Comparison of ENCODE assay signal across 1 cellular context in the genomic region with DNA sequence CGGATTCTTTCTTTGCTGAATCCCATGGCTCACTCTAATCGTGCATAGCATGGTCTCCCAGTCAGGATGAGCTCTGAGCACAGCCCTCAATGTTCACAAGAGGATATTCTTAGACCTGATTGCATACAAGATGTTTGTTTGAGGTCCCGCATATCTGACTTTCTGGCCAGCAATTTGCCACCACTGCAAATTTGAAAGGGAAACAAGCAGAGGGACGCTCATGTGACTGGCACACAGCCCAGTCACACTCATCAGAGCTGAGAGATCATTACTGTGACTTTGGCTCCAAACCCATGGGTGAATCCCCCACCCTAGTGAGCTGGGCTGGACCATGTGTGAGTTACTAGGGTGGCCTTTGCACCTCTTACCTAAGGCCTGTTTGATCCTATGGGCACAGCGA.
TF ChIP-seq lines count a peak whose summit lies in the region.

No MANE protein-coding gene starts in this region.

TF ChIP-seq in HepG2, 621 proteins besides CTCF, POLR2A, EP300 and RAD21:
- TF ChIP-seq, protein P1, sequence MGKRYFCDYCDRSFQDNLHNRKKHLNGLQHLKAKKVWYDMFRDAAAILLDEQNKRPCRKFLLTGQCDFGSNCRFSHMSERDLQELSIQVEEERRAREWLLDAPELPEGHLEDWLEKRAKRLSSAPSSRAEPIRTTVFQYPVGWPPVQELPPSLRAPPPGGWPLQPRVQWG (CRISPR knock-in tag; IDR thresholded peaks at IDR 0.05; ENCODE audit: borderline replicate concordance, low read depth), result no peak
- TF ChIP-seq TARDBP (CRISPR knock-in tag; IDR thresholded peaks at IDR 0.05), result no peak
- peak; percentile 37; the same call in 1 of the 2 replicates for TF ChIP-seq HNF4G (IDR thresholded peaks at IDR 0.05; ENCODE audit: borderline replicate concordance, low read depth, low read length)
- TF ChIP-seq HNF4G (CRISPR knock-in tag; IDR thresholded peaks at IDR 0.05; ENCODE audit: borderline replicate concordance, low read depth), result no peak
- TF ChIP-seq, protein P2, sequence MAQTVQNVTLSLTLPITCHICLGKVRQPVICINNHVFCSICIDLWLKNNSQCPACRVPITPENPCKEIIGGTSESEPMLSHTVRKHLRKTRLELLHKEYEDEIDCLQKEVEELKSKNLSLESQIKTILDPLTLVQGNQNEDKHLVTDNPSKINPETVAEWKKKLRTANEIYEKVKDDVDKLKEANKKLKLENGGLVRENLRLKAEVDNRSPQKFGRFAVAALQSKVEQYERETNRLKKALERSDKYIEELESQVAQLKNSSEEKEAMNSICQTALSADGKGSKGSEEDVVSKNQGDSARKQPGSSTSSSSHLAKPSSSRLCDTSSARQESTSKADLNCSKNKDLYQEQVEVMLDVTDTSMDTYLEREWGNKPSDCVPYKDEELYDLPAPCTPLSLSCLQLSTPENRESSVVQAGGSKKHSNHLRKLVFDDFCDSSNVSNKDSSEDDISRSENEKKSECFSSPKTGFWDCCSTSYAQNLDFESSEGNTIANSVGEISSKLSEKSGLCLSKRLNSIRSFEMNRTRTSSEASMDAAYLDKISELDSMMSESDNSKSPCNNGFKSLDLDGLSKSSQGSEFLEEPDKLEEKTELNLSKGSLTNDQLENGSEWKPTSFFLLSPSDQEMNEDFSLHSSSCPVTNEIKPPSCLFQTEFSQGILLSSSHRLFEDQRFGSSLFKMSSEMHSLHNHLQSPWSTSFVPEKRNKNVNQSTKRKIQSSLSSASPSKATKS (CRISPR knock-in tag; IDR thresholded peaks at IDR 0.05), result no peak
- TF ChIP-seq, protein P3, sequence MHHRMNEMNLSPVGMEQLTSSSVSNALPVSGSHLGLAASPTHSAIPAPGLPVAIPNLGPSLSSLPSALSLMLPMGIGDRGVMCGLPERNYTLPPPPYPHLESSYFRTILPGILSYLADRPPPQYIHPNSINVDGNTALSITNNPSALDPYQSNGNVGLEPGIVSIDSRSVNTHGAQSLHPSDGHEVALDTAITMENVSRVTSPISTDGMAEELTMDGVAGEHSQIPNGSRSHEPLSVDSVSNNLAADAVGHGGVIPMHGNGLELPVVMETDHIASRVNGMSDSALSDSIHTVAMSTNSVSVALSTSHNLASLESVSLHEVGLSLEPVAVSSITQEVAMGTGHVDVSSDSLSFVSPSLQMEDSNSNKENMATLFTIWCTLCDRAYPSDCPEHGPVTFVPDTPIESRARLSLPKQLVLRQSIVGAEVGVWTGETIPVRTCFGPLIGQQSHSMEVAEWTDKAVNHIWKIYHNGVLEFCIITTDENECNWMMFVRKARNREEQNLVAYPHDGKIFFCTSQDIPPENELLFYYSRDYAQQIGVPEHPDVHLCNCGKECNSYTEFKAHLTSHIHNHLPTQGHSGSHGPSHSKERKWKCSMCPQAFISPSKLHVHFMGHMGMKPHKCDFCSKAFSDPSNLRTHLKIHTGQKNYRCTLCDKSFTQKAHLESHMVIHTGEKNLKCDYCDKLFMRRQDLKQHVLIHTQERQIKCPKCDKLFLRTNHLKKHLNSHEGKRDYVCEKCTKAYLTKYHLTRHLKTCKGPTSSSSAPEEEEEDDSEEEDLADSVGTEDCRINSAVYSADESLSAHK (CRISPR knock-in tag; IDR thresholded peaks at IDR 0.05; ENCODE audit: borderline replicate concordance), result no peak
- 0 out of 4 replicates have a peak, but pooled peaks of 1 of the 2 experiments have one; percentile 33 for TF ChIP-seq MAFK (conservative IDR thresholded peaks at IDR 0.05 in 1 of 2, IDR thresholded peaks at IDR 0.05 in 1 of 2; ENCODE audit: low read length in 2 of 2)
- TF ChIP-seq, protein P4, sequence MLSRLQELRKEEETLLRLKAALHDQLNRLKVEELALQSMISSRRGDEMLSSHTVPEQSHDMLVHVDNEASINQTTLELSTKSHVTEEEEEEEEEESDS (CRISPR knock-in tag; IDR thresholded peaks at IDR 0.05; ENCODE audit: borderline replicate concordance), result no peak
- TF ChIP-seq HOXD1 (CRISPR knock-in tag; IDR thresholded peaks at IDR 0.05), result no peak
- peak; percentile 28; the same call in 1 of the 2 replicates for TF ChIP-seq HNF4A (CRISPR knock-in tag; IDR thresholded peaks at IDR 0.05)
